28 cellular contexts compared by ENCODE assay signal in the genomic region with DNA sequence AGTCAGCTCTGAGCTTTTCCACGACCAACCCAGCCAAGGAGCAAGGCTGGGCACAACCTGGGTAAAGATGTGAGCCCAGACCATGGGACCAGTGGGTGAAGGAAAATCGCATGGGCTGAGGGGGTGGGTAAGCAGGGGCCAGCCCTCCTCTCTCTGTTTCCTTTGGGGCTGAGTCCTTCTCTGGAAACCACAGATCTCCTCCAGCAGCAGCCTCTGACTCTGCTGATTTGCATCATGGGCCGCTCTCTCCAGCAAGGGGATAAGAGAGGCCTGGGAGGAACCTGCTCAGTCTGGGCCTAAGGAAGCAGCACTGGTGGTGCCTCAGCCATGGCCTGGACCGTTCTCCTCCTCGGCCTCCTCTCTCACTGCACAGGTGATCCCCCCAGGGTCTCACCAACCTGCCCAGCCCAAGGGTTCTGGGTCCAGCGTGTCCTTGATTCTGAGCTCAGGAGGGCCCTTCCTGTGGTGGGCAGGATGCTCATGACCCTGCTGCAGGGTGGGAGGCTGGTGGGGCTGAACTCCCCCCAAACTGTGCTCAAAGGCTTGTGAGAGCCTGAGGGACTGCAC.
DNase-seq lines count a peak whose midpoint lies in the region; ATAC-seq and TF ChIP-seq lines count a peak whose summit lies in the region.
"Had no signal": no experiment of that assay in that cellular context is flagged by ENCODE, and none has a peak within 500 bp of the region (broad histone marks: within the 10 kb centered on the region; RNA-seq: fewer than 3 reads in every experiment).

No MANE protein-coding gene starts in this region.

- H3K27ac ChIP-seq in ACC112 (ENCODE audit: low read depth, low read length), result peak overlapping the region; percentile 93
- peak overlapping the region; percentile 93 for H3K27ac ChIP-seq in PC-3 (ENCODE audit: low read length)
- H3K27ac ChIP-seq in tibial nerve, result no peak overlapping the region
- no peak overlapping the region for H3K27ac ChIP-seq in caudate nucleus (ENCODE audit: low read depth, low read length)
- H3K27ac ChIP-seq: lower lobe of right lung, neutrophil, psoas muscle, testis had no signal

- H3K9me2 ChIP-seq in PC-3 (replicated peaks; ENCODE audit: low read length), result no peaks in the 10 kb centered on the region

- H3K4me3 Mint-ChIP-seq in memory B cell, result peak overlapping the region; percentile 52
- no peak overlapping the region for H3K4me3 Mint-ChIP-seq in effector memory CD8-positive, alpha-beta T cell
- no peak overlapping the region for H3K4me3 Mint-ChIP-seq in activated T-cell treated with anti-CD3 and anti-CD28 coated beads, Interleukin-2, amount 50 U/mL, for 4 hours
- H3K4me3 Mint-ChIP-seq: activated CD4-positive, alpha-beta T cell treated with anti-CD3 and anti-CD28 coated beads, Interleukin-2, amount 10 ng/mL, durations not matched to agents 7 days and 5 days; activated naive CD4-positive, alpha-beta T cell treated with anti-CD3 and anti-CD28 coated beads, Interleukin-2, amount 10 ng/mL, durations not matched to agents 7 days and 5 days; activated T-helper 1 cell treated with anti-CD3 and anti-CD28 coated beads, Interleukin-12 subunit alpha, Interleukin-12 subunit beta, Interleukin-2, Interleukin-4 antibody, amounts not matched to agents 30 ng/mL and 10 ng/mL and 1 ng/mL, durations not matched to agents 14 hours and 24 hours and 36 hours; T-helper 2 cell treated with Interferon-gamma antibody and Interleukin-4, amounts not matched to agents 5 μg/mL and 100 μg/mL, for 36 hours had no signal

- intact Hi-C loops in PC-3 (cut with micrococcal nuclease), result loop anchor here (5.0 kb wide), 1 partner anchor 35 kb away; no protein-coding TSS in a partner anchor

- no peak overlapping the region for H3K4me2 ChIP-seq in PC-3 (ENCODE audit: low read length)

- H3K27me3 Mint-ChIP-seq in memory B cell, result no peaks in the 10 kb centered on the region
- H3K27me3 Mint-ChIP-seq in effector memory CD8-positive, alpha-beta T cell, result no peaks in the 10 kb centered on the region
- H3K27me3 Mint-ChIP-seq in activated T-cell treated with anti-CD3 and anti-CD28 coated beads, Interleukin-2, amount 50 U/mL, for 4 hours (ENCODE audit: low read depth), result peaks cover 2% of the 10 kb centered on the region

- H3K9ac ChIP-seq in PC-3 (ENCODE audit: low read length), result peak overlapping the region; percentile 60

- H3K27me3 ChIP-seq in ACC112 (ENCODE audit: insufficient read depth, low read length), result no peaks in the 10 kb centered on the region
- H3K27me3 ChIP-seq in PC-3 (ENCODE audit: low read length), result no peaks in the 10 kb centered on the region
- H3K27me3 ChIP-seq in tibial nerve, result no peaks in the 10 kb centered on the region
- H3K27me3 ChIP-seq: neutrophil, testis had no signal

- no peaks in the 10 kb centered on the region for H3F3A ChIP-seq in PC-3 (ENCODE audit: low read length, unreplicated experiment)

- H3K9me3 ChIP-seq in PC-3 (ENCODE audit: low read length) (no peaks in the 10 kb centered on the region), tibial nerve (no peaks in the 10 kb centered on the region)
- H3K9me3 ChIP-seq: BE2C, lower lobe of right lung, neutrophil, psoas muscle, testis had no signal

- POLR2A ChIA-PET in PC-3 (lab: Charles Lee; ENCODE audit: unreplicated experiment), result no interaction called here

- BruUV-seq in PC-3 (replicated peaks; lab: Mats Ljungman, UMichigan), result no TSS peak

- no peak for TF ChIP-seq EP300 in tibial nerve (IDR thresholded peaks at IDR 0.05)

- H3K36me3 ChIP-seq in ACC112 (ENCODE audit: insufficient read depth, low read length) (no peaks in the 10 kb centered on the region), PC-3 (ENCODE audit: low read depth, low read length) (no peaks in the 10 kb centered on the region), tibial nerve (no peaks in the 10 kb centered on the region)
- H3K36me3 ChIP-seq: BE2C, lower lobe of right lung, neutrophil had no signal

- H3K79me2 ChIP-seq in ACC112 (ENCODE audit: control insufficient read depth, insufficient read depth, low read length, unreplicated experiment) (no peaks in the 10 kb centered on the region), PC-3 (ENCODE audit: low read length) (no peaks in the 10 kb centered on the region)

- no peaks in the 10 kb centered on the region for H3K9me3 Mint-ChIP-seq in memory B cell
- no peaks in the 10 kb centered on the region for H3K9me3 Mint-ChIP-seq in effector memory CD8-positive, alpha-beta T cell
- no peaks in the 10 kb centered on the region for H3K9me3 Mint-ChIP-seq in activated T-cell treated with anti-CD3 and anti-CD28 coated beads, Interleukin-2, amount 50 U/mL, for 4 hours
- H3K9me3 Mint-ChIP-seq: activated CD4-positive, alpha-beta T cell treated with anti-CD3 and anti-CD28 coated beads, Interleukin-2, amount 10 ng/mL, durations not matched to agents 7 days and 5 days; activated naive CD4-positive, alpha-beta T cell treated with anti-CD3 and anti-CD28 coated beads, Interleukin-2, amount 10 ng/mL, durations not matched to agents 7 days and 5 days; activated T-helper 1 cell treated with anti-CD3 and anti-CD28 coated beads, Interleukin-12 subunit alpha, Interleukin-12 subunit beta, Interleukin-2, Interleukin-4 antibody, amounts not matched to agents 30 ng/mL and 10 ng/mL and 1 ng/mL, durations not matched to agents 14 hours and 24 hours and 36 hours; T-helper 2 cell treated with Interferon-gamma antibody and Interleukin-4, amounts not matched to agents 5 μg/mL and 100 μg/mL, for 36 hours had no signal

- TF ChIP-seq CTCF in PC-3 (conservative IDR thresholded peaks at IDR 0.05; ENCODE audit: low read depth, low read length), result no peak
- no peak for TF ChIP-seq CTCF in tibial nerve (IDR thresholded peaks at IDR 0.05)

- peak overlapping the region; percentile 47 for H3K27ac Mint-ChIP-seq in memory B cell
- H3K27ac Mint-ChIP-seq in effector memory CD8-positive, alpha-beta T cell, result peak overlapping the region in 1 of 2 donors; percentile 35
- H3K27ac Mint-ChIP-seq: activated CD4-positive, alpha-beta T cell treated with anti-CD3 and anti-CD28 coated beads, Interleukin-2, amount 10 ng/mL, durations not matched to agents 7 days and 5 days; activated naive CD4-positive, alpha-beta T cell treated with anti-CD3 and anti-CD28 coated beads, Interleukin-2, amount 10 ng/mL, durations not matched to agents 7 days and 5 days; activated T-helper 1 cell treated with anti-CD3 and anti-CD28 coated beads, Interleukin-12 subunit alpha, Interleukin-12 subunit beta, Interleukin-2, Interleukin-4 antibody, amounts not matched to agents 30 ng/mL and 10 ng/mL and 1 ng/mL, durations not matched to agents 14 hours and 24 hours and 36 hours; T-helper 2 cell treated with Interferon-gamma antibody and Interleukin-4, amounts not matched to agents 5 μg/mL and 100 μg/mL, for 36 hours had no signal

- H4K20me1 ChIP-seq in PC-3 (ENCODE audit: low read length), result no peaks in the 10 kb centered on the region

- 72 to 77% methylated on average over 3 to 6 of the region's 6 CpGs for whole genome bisulfite sequencing in tibial nerve, 2 donors

- CTCF ChIA-PET in PC-3 (lab: Charles Lee), result no interaction called here

- ATAC-seq in GM18505 (IDR thresholded peaks at IDR 0.05; ENCODE audit: unreplicated experiment) (no peak), PC-3 (no peak), memory B cell (ENCODE audit: low read depth) (no peak)
- no peak for ATAC-seq in effector memory CD8-positive, alpha-beta T cell (replicated peaks)
- ATAC-seq in activated T-cell treated with anti-CD3 and anti-CD28 coated beads, Interleukin-2, amount 50 U/mL, for 4 hours, result no peak
- ATAC-seq: HCT116, lower lobe of right lung, psoas muscle had no signal

- TF ChIP-seq POLR2A in GM18505 (IDR thresholded peaks at IDR 0.05; ENCODE audit: borderline replicate concordance, extremely low read depth, insufficient read depth, insufficient read length), result peak; percentile 72
- no peak for TF ChIP-seq POLR2A in tibial nerve (IDR thresholded peaks at IDR 0.05)

- peaks cover 19% of the 10 kb centered on the region for H3K4me1 ChIP-seq in ACC112 (ENCODE audit: control insufficient read depth, insufficient read depth, low read length, unreplicated experiment)
- H3K4me1 ChIP-seq in PC-3 (ENCODE audit: insufficient read depth, low read length), result peaks cover 26% of the 10 kb centered on the region
- no peaks in the 10 kb centered on the region for H3K4me1 ChIP-seq in tibial nerve
- H3K4me1 ChIP-seq: BE2C, lower lobe of right lung, psoas muscle had no signal

- H3K4me1 Mint-ChIP-seq in memory B cell, result peaks cover 48% of the 10 kb centered on the region
- peaks cover 8 to 11% of the 10 kb centered on the region in 2 donors for H3K4me1 Mint-ChIP-seq in effector memory CD8-positive, alpha-beta T cell (ENCODE audit: low read depth in 2 of 2)
- peaks cover 5% of the 10 kb centered on the region for H3K4me1 Mint-ChIP-seq in activated T-cell treated with anti-CD3 and anti-CD28 coated beads, Interleukin-2, amount 50 U/mL, for 4 hours (ENCODE audit: low read depth)
- H3K4me1 Mint-ChIP-seq: activated naive CD4-positive, alpha-beta T cell treated with anti-CD3 and anti-CD28 coated beads, Interleukin-2, amount 10 ng/mL, durations not matched to agents 7 days and 5 days had no signal

- H3K4me3 ChIP-seq in ACC112 (ENCODE audit: low read depth, low read length) (no peak overlapping the region), PC-3 (ENCODE audit: low read length) (no peak overlapping the region), tibial nerve (no peak overlapping the region)
- H3K4me3 ChIP-seq: lower lobe of right lung, psoas muscle, testis had no signal

- H2AFZ ChIP-seq in ACC112 (ENCODE audit: low read length, unreplicated experiment) (no peak overlapping the region), PC-3 (ENCODE audit: low read length) (no peak overlapping the region)

- DNase-seq in PC-3 (no peak), memory B cell (ENCODE audit: low spot score in 2 of 2) (no peak), tibial nerve (ENCODE audit: low spot score in 2 of 2) (no peak), caudate nucleus (lab: John Stamatoyannopoulos, UW) (no peak)
- DNase-seq in effector memory CD8-positive, alpha-beta T cell, result no peak
- no peak for DNase-seq in activated T-cell treated with anti-CD3 and anti-CD28 coated beads, Interleukin-2, amount 50 U/mL, for 4 hours
- DNase-seq: activated CD4-positive, alpha-beta T cell treated with anti-CD3 and anti-CD28 coated beads, Interleukin-2, amount 10 ng/mL, durations not matched to agents 7 days and 5 days; amniotic stem cell; BE2C; COR-L47; DMS53; effector CD8-positive, alpha-beta T cell; erythroblast; head of caudate nucleus; KG1; lower lobe of right lung; NCI-H146; psoas muscle; Right ventricle myocardium superior; stimulated activated naive CD4-positive, alpha-beta T cell treated with Interleukin-2 at 50 U/mL for 16 hours; testis had no signal

- no peaks in the 10 kb centered on the region for H3K36me3 Mint-ChIP-seq in memory B cell
- peaks cover 15% of the 10 kb centered on the region for H3K36me3 Mint-ChIP-seq in effector memory CD8-positive, alpha-beta T cell (ENCODE audit: insufficient read depth)
- H3K36me3 Mint-ChIP-seq in activated T-cell treated with anti-CD3 and anti-CD28 coated beads, Interleukin-2, amount 50 U/mL, for 4 hours (ENCODE audit: insufficient read depth), result no peaks in the 10 kb centered on the region
- H3K36me3 Mint-ChIP-seq: activated naive CD4-positive, alpha-beta T cell treated with anti-CD3 and anti-CD28 coated beads, Interleukin-2, amount 10 ng/mL, durations not matched to agents 7 days and 5 days had no signal

Comparison
In these comparisons a context has a peak if more than half of its experiments do, and no peak if none do; other contexts are left out.
1. H3K27ac ChIP-seq: peak in ACC112 (single experiment) and PC-3 (single experiment); none in tibial nerve (0 of 4) and caudate nucleus (single experiment).